In the genomic region with DNA sequence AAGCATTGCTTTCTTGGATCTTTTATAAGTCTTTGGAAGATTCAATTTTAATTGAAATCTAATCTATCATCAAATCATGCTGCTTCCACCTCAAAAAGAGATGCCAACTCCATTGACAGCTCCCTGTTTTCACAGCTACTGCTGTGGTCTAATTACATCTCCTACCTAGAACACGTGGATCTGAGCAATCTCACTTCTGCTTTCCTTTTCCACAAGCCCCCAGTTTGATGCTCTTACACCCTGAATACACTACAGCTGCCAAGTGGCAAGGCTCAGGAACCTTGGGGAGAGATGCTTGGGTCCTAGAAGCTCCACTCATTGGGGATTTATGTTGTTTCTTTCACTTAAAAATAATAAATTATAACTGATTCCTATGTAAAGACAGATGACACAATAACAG, we compare ENCODE assay signal across 1 cellular context.
TF ChIP-seq lines count a peak whose summit lies in the region.

No MANE protein-coding gene starts in this region.

TF ChIP-seq in SK-N-SH, 30 proteins besides CTCF, POLR2A, EP300 and RAD21 (continued from another document):
- TF ChIP-seq, protein P1, sequence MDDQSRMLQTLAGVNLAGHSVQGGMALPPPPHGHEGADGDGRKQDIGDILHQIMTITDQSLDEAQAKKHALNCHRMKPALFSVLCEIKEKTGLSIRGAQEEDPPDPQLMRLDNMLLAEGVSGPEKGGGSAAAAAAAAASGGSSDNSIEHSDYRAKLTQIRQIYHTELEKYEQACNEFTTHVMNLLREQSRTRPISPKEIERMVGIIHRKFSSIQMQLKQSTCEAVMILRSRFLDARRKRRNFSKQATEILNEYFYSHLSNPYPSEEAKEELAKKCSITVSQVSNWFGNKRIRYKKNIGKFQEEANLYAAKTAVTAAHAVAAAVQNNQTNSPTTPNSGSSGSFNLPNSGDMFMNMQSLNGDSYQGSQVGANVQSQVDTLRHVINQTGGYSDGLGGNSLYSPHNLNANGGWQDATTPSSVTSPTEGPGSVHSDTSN (IDR thresholded peaks at IDR 0.05), result no peak
- no peak for TF ChIP-seq NRF1 (IDR thresholded peaks at IDR 0.05; ENCODE audit: low read depth, low read length)
- no peak for TF ChIP-seq TCF12 (IDR thresholded peaks at IDR 0.05)
- no peak for TF ChIP-seq FOXJ3 (CRISPR knock-in tag; IDR thresholded peaks at IDR 0.05)
